1 cellular context compared by ENCODE assay signal in the genomic region with DNA sequence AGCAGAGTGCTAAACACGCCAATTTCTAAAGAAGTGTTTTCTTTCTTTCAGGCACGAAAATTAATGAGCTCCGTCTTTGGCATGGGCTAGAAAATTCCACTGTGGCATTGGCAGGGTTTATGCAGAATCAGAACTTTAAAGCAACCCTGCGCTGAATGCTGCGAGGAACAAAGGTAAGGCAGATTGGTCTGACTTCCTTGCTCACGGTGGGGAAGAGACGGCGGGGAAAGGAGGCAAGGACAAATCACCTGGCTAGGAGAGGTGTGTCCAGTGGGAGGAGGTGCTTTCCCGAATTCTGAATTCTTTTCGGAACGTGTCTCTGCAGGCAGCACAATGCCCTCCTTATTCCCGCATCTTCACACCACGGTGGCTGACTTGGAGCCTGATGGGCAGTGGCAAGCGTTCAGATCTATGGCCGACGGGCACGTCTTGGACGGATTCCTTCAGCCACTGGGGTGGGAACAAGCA.
TF ChIP-seq lines count a peak whose summit lies in the region.

No MANE protein-coding gene starts in this region.

TF ChIP-seq in HepG2, 621 proteins besides CTCF, POLR2A, EP300 and RAD21 (continued from another document):
- TF ChIP-seq, protein P1, sequence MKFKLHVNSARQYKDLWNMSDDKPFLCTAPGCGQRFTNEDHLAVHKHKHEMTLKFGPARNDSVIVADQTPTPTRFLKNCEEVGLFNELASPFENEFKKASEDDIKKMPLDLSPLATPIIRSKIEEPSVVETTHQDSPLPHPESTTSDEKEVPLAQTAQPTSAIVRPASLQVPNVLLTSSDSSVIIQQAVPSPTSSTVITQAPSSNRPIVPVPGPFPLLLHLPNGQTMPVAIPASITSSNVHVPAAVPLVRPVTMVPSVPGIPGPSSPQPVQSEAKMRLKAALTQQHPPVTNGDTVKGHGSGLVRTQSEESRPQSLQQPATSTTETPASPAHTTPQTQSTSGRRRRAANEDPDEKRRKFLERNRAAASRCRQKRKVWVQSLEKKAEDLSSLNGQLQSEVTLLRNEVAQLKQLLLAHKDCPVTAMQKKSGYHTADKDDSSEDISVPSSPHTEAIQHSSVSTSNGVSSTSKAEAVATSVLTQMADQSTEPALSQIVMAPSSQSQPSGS (CRISPR knock-in tag; IDR thresholded peaks at IDR 0.05) = no peak
- TF ChIP-seq, protein P2, sequence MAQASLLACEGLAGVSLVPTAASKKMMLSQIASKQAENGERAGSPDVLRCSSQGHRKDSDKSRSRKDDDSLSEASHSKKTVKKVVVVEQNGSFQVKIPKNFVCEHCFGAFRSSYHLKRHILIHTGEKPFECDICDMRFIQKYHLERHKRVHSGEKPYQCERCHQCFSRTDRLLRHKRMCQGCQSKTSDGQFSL (CRISPR knock-in tag; IDR thresholded peaks at IDR 0.05) = no peak
- TF ChIP-seq MTA1 (CRISPR knock-in tag; IDR thresholded peaks at IDR 0.05; ENCODE audit: borderline replicate concordance) (peak; percentile 52; the same call in 1 of the 2 replicates), ZSCAN30 (CRISPR knock-in tag; IDR thresholded peaks at IDR 0.05) (no peak), NRL (CRISPR knock-in tag; IDR thresholded peaks at IDR 0.05; ENCODE audit: borderline replicate concordance) (peak; percentile 71; the same call in 1 of the 2 replicates), ZNF766 (CRISPR knock-in tag; IDR thresholded peaks at IDR 0.05; ENCODE audit: borderline replicate concordance) (no peak), HOXA3 (CRISPR knock-in tag; IDR thresholded peaks at IDR 0.05) (no peak), ZNF124 (CRISPR knock-in tag; IDR thresholded peaks at IDR 0.05) (no peak), ZFX (CRISPR knock-in tag; IDR thresholded peaks at IDR 0.05; ENCODE audit: low read depth) (0 out of 2 replicates have a peak, but pooled peaks have one; percentile 18), ZSCAN31 (CRISPR knock-in tag; IDR thresholded peaks at IDR 0.05; ENCODE audit: low read depth) (no peak), ZNF431 (CRISPR knock-in tag; IDR thresholded peaks at IDR 0.05; ENCODE audit: borderline replicate concordance, low read depth) (no peak), ZNF12 (CRISPR knock-in tag; IDR thresholded peaks at IDR 0.05) (no peak), RFXAP (CRISPR knock-in tag; IDR thresholded peaks at IDR 0.05; ENCODE audit: borderline replicate concordance) (no peak), ZNF547 (CRISPR knock-in tag; IDR thresholded peaks at IDR 0.05) (no peak), ZNF850 (CRISPR knock-in tag; conservative IDR thresholded peaks at IDR 0.05) (no peak), ERF (CRISPR knock-in tag; IDR thresholded peaks at IDR 0.05) (no peak), ATRX (CRISPR knock-in tag; IDR thresholded peaks at IDR 0.05; ENCODE audit: borderline replicate concordance) (no peak), ZZZ3 (CRISPR knock-in tag; IDR thresholded peaks at IDR 0.05; ENCODE audit: borderline replicate concordance) (no peak)
- TF ChIP-seq, protein P3, sequence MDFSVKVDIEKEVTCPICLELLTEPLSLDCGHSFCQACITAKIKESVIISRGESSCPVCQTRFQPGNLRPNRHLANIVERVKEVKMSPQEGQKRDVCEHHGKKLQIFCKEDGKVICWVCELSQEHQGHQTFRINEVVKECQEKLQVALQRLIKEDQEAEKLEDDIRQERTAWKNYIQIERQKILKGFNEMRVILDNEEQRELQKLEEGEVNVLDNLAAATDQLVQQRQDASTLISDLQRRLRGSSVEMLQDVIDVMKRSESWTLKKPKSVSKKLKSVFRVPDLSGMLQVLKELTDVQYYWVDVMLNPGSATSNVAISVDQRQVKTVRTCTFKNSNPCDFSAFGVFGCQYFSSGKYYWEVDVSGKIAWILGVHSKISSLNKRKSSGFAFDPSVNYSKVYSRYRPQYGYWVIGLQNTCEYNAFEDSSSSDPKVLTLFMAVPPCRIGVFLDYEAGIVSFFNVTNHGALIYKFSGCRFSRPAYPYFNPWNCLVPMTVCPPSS (IDR thresholded peaks at IDR 0.05) = no peak
- TF ChIP-seq, protein P4, sequence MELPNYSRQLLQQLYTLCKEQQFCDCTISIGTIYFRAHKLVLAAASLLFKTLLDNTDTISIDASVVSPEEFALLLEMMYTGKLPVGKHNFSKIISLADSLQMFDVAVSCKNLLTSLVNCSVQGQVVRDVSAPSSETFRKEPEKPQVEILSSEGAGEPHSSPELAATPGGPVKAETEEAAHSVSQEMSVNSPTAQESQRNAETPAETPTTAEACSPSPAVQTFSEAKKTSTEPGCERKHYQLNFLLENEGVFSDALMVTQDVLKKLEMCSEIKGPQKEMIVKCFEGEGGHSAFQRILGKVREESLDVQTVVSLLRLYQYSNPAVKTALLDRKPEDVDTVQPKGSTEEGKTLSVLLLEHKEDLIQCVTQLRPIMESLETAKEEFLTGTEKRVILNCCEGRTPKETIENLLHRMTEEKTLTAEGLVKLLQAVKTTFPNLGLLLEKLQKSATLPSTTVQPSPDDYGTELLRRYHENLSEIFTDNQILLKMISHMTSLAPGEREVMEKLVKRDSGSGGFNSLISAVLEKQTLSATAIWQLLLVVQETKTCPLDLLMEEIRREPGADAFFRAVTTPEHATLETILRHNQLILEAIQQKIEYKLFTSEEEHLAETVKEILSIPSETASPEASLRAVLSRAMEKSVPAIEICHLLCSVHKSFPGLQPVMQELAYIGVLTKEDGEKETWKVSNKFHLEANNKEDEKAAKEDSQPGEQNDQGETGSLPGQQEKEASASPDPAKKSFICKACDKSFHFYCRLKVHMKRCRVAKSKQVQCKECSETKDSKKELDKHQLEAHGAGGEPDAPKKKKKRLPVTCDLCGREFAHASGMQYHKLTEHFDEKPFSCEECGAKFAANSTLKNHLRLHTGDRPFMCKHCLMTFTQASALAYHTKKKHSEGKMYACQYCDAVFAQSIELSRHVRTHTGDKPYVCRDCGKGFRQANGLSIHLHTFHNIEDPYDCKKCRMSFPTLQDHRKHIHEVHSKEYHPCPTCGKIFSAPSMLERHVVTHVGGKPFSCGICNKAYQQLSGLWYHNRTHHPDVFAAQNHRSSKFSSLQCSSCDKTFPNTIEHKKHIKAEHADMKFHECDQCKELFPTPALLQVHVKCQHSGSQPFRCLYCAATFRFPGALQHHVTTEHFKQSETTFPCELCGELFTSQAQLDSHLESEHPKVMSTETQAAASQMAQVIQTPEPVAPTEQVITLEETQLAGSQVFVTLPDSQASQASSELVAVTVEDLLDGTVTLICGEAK (IDR thresholded peaks at IDR 0.05) = no peak
- TF ChIP-seq, protein P4 (CRISPR knock-in tag; IDR thresholded peaks at IDR 0.05) = peak; percentile 40; the same call in 1 of the 2 replicates
- TF ChIP-seq, protein P5, sequence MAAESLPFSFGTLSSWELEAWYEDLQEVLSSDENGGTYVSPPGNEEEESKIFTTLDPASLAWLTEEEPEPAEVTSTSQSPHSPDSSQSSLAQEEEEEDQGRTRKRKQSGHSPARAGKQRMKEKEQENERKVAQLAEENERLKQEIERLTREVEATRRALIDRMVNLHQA (CRISPR knock-in tag; IDR thresholded peaks at IDR 0.05) = no peak
- TF ChIP-seq, protein P6, sequence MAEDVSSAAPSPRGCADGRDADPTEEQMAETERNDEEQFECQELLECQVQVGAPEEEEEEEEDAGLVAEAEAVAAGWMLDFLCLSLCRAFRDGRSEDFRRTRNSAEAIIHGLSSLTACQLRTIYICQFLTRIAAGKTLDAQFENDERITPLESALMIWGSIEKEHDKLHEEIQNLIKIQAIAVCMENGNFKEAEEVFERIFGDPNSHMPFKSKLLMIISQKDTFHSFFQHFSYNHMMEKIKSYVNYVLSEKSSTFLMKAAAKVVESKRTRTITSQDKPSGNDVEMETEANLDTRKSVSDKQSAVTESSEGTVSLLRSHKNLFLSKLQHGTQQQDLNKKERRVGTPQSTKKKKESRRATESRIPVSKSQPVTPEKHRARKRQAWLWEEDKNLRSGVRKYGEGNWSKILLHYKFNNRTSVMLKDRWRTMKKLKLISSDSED (CRISPR knock-in tag; IDR thresholded peaks at IDR 0.05) = no peak
